In the genomic region with DNA sequence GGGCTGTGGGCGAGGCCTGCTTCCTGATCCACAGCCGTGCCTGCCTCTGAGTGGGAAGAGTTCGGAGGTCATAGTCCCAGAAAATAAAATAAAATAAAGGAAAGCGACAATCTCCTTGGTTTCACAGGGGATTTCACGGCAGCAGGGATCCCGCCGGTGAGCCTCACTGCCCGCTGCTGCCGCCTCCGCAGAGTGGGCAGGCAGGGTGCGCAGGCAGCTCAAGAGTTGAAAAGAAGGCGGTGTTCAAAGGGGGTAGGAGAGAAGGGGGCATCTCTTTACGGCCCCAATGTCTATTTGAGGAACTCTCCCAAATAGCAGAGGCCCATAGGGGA, we compare ENCODE assay signal across 16 cellular contexts. TPM values are rescaled to one million over a fixed set of nuclear protein-coding genes. Genes with fewer than 3 reads are reported as not detected.
A peak's percentile ranks its signal among the peaks of the same experiment; 100 is the strongest.
DNase-seq lines count a peak whose midpoint lies in the region; ATAC-seq, FAIRE-seq and TF ChIP-seq lines count a peak whose summit lies in the region.
"Had no signal": no experiment of that assay in that cellular context is flagged by ENCODE, and none has a peak within 500 bp of the region (broad histone marks: within the 10 kb centered on the region; RNA-seq: fewer than 3 reads in every experiment).

No MANE protein-coding gene starts in this region.

- no peaks in the 10 kb centered on the region for H4K20me1 ChIP-seq in keratinocyte (ENCODE audit: control insufficient read depth, extremely low read depth, insufficient read depth, low read length)

- DNase-seq in CD8-positive, alpha-beta T cell, result no peak
- DNase-seq in Panc1 (ENCODE audit: low read depth, low spot score) (no peak), keratinocyte (ENCODE audit: low read depth, low spot score) (no peak), substantia nigra (lab: John Stamatoyannopoulos, UW) (no peak), NCI-H2227 (lab: John Stamatoyannopoulos, UW; ENCODE audit: unreplicated experiment) (no peak), frontal cortex (ENCODE audit: low spot score in 2 of 2) (no peak)
- DNase-seq: activated CD4-positive, alpha-beta T cell treated with anti-CD3 and anti-CD28 coated beads, Interleukin-2, amount 10 ng/mL, durations not matched to agents 24 days and 14 days; activated T-cell treated with anti-CD3 and anti-CD28 coated beads, Interleukin-2, amount 50 U/mL, for 1 hour; amygdala; cerebellar nuclear complex; endodermal cell; NCI-H1436 treated with DMSO at 0.1 percent for 48 hours; NCI-H446 had no signal

- peaks cover 85% of the 10 kb centered on the region for H3K27me3 Mint-ChIP-seq in CD8-positive, alpha-beta T cell (ENCODE audit: low read depth)

- H3K4me1 Mint-ChIP-seq in CD8-positive, alpha-beta T cell (ENCODE audit: low read depth), result peaks cover 38% of the 10 kb centered on the region

- H3K36me3 ChIP-seq in CD8-positive, alpha-beta T cell (ENCODE audit: insufficient read depth, low read length), result no peaks in the 10 kb centered on the region
- H3K36me3 ChIP-seq in Panc1 (ENCODE audit: control insufficient read depth, insufficient read depth, low read length) (no peaks in the 10 kb centered on the region; the same call in 1 of the 2 replicates), keratinocyte (ENCODE audit: control insufficient read depth in 2 of 2, extremely low read depth in 1 of 2, insufficient read depth in 2 of 2, low read length in 2 of 2) (no peaks in the 10 kb centered on the region), skeletal muscle satellite cell (ENCODE audit: insufficient read depth, low read length) (no peaks in the 10 kb centered on the region)
- H3K36me3 ChIP-seq: BLaER1 had no signal

- peaks cover 49% of the 10 kb centered on the region for H3K4me1 ChIP-seq in CD8-positive, alpha-beta T cell (ENCODE audit: insufficient read depth, low read length)
- peaks cover 15% of the 10 kb centered on the region for H3K4me1 ChIP-seq in Panc1 (ENCODE audit: control insufficient read depth, insufficient read depth, low read length)
- peaks cover 34% of the 10 kb centered on the region for H3K4me1 ChIP-seq in keratinocyte (ENCODE audit: control insufficient read depth, extremely low read depth, insufficient read depth, low read length)
- H3K4me1 ChIP-seq in skeletal muscle satellite cell (ENCODE audit: control insufficient read depth, insufficient read depth, low read length), result peaks cover 53% of the 10 kb centered on the region
- H3K4me1 ChIP-seq: BLaER1 had no signal

- in situ Hi-C loops in Panc1 (cut with HindIII; ENCODE audit: low pct_unique_long_range_greater_than_20kb, low sequenced_read_pairs), result no loop called here

- H2AFZ ChIP-seq in keratinocyte (ENCODE audit: control insufficient read depth, low read length), result no peak overlapping the region

- H3K36me3 Mint-ChIP-seq in CD8-positive, alpha-beta T cell, result no peaks in the 10 kb centered on the region
- H3K36me3 Mint-ChIP-seq: mesothelial cell of epicardium had no signal

- no peak for TF ChIP-seq CTCF in CD8-positive, alpha-beta T cell (IDR thresholded peaks at IDR 0.05)
- TF ChIP-seq CTCF in Panc1 (IDR thresholded peaks at IDR 0.05), result no peak
- no peak for TF ChIP-seq CTCF in keratinocyte (optimal IDR thresholded peaks at IDR 0.05 in 1 of 3, IDR thresholded peaks at IDR 0.05 in 1 of 3, conservative IDR thresholded peaks at IDR 0.05 in 1 of 3; ENCODE audit: extremely low read depth in 1 of 3, insufficient read depth in 2 of 3, low read length in 3 of 3)

- H3K4me3 Mint-ChIP-seq in CD8-positive, alpha-beta T cell, result peak overlapping the region; percentile 64
- H3K4me3 Mint-ChIP-seq: endodermal cell, mesothelial cell of epicardium had no signal

- no peak for ATAC-seq in CD8-positive, alpha-beta T cell
- ATAC-seq in Panc1, result no peak

- POLR2A ChIA-PET in CD8-positive, alpha-beta T cell (lab: Charles Lee), result no interaction called here
- POLR2A ChIA-PET in Panc1 (lab: Charles Lee), result interaction anchor here (0.6 to 1.4 kb wide), 2 partner anchors 13 to 21 kb away, joined by 3 to 10 read pairs; no protein-coding TSS in a partner anchor

- H3K79me2 ChIP-seq in keratinocyte (ENCODE audit: control insufficient read depth, insufficient read depth, low read length), result peaks cover 94% of the 10 kb centered on the region

- intact Hi-C loops in CD8-positive, alpha-beta T cell (cut with DNase I, micrococcal nuclease), result loop anchor here in 1 of 2 experiments (5.0 kb wide), 1 partner anchor 35 kb away; no protein-coding TSS in a partner anchor
- intact Hi-C loops in Panc1 (cut with micrococcal nuclease; ENCODE audit: unreplicated experiment), result loop anchor here (10.0 kb wide), 1 partner anchor 612 kb away; a partner anchor contains a TSS

- no peaks in the 10 kb centered on the region for H3K9me3 Mint-ChIP-seq in CD8-positive, alpha-beta T cell
- H3K9me3 Mint-ChIP-seq: activated CD4-positive, alpha-beta T cell treated with anti-CD3 and anti-CD28 coated beads, Interleukin-2, amount 10 ng/mL, durations not matched to agents 24 days and 14 days; mesothelial cell of epicardium had no signal

- H3K4me2 ChIP-seq in keratinocyte (ENCODE audit: control insufficient read depth, extremely low read depth, insufficient read depth, low read depth, low read length) (peak overlapping the region; percentile 98), skeletal muscle satellite cell (ENCODE audit: low read length) (peak overlapping the region; percentile 100)
- H3K4me2 ChIP-seq: BLaER1 had no signal

- no peak overlapping the region for H3K27ac ChIP-seq in CD8-positive, alpha-beta T cell (ENCODE audit: low read depth, low read length)
- H3K27ac ChIP-seq in Panc1 (ENCODE audit: low read length), result peak overlapping the region; percentile 99
- H3K27ac ChIP-seq in keratinocyte (ENCODE audit: control insufficient read depth, insufficient read depth, low read length), result peak overlapping the region; percentile 95
- no peak overlapping the region for H3K27ac ChIP-seq in substantia nigra (ENCODE audit: low read depth, low read length, poor library complexity, severe bottlenecking)
- H3K27ac ChIP-seq: BLaER1 had no signal

- peak overlapping the region; percentile 97 for H3K9ac ChIP-seq in keratinocyte (ENCODE audit: control insufficient read depth, extremely low read depth, insufficient read depth, low read length)
- peak overlapping the region; percentile 99 for H3K9ac ChIP-seq in skeletal muscle satellite cell (ENCODE audit: low read depth, low read length)
- H3K9ac ChIP-seq: BLaER1 had no signal

- H3K27me3 ChIP-seq in CD8-positive, alpha-beta T cell (ENCODE audit: insufficient read depth, low read length), result peaks cover 93% of the 10 kb centered on the region
- H3K27me3 ChIP-seq in Panc1 (ENCODE audit: control insufficient read depth, insufficient read depth, low read length), result no peaks in the 10 kb centered on the region
- no peaks in the 10 kb centered on the region for H3K27me3 ChIP-seq in keratinocyte (ENCODE audit: control insufficient read depth, extremely low read depth, insufficient read depth, low read length)
- no peaks in the 10 kb centered on the region for H3K27me3 ChIP-seq in skeletal muscle satellite cell (ENCODE audit: control insufficient read depth, insufficient read depth, low read length)

- no peak for FAIRE-seq in keratinocyte (lab: Jason Lieb, UNC)
- FAIRE-seq in frontal cortex (lab: Jason Lieb, UNC), result no peak

- no peaks in the 10 kb centered on the region for H3K9me1 ChIP-seq in keratinocyte (ENCODE audit: control insufficient read depth, extremely low read depth, insufficient read depth, low read length)

- H3K4me3 ChIP-seq in CD8-positive, alpha-beta T cell (ENCODE audit: low read depth, low read length), result no peak overlapping the region
- H3K4me3 ChIP-seq in Panc1 (ENCODE audit: low read depth in 2 of 2, low read length in 2 of 2), result peak overlapping the region; percentile 66 to 67
- peak overlapping the region; percentile 45 to 90 (median 89) for H3K4me3 ChIP-seq in keratinocyte (ENCODE audit: control insufficient read depth in 2 of 3, extremely low read depth in 1 of 3, insufficient read depth in 2 of 3, low read depth in 1 of 3, low read length in 3 of 3)
- peak overlapping the region; percentile 85 for H3K4me3 ChIP-seq in skeletal muscle satellite cell (ENCODE audit: low read length)
- H3K4me3 ChIP-seq: BLaER1 had no signal

- dilution Hi-C loops in keratinocyte (cut with MboI; ENCODE audit: extremely low pct_ligation_motif_present, low sequenced_read_pairs), result no loop called here

- no peaks in the 10 kb centered on the region for H3K9me3 ChIP-seq in CD8-positive, alpha-beta T cell (ENCODE audit: low read length)
- H3K9me3 ChIP-seq in Panc1 (ENCODE audit: control insufficient read depth, insufficient read depth, low read depth, low read length) (no peaks in the 10 kb centered on the region), keratinocyte (ENCODE audit: control insufficient read depth, low read depth, low read length) (no peaks in the 10 kb centered on the region), skeletal muscle satellite cell (replicated peaks; ENCODE audit: low read length) (no peaks in the 10 kb centered on the region)

- BruUV-seq in Panc1 (replicated peaks; lab: Mats Ljungman, UMichigan), result no TSS peak

- no peak overlapping the region for H3K27ac Mint-ChIP-seq in CD8-positive, alpha-beta T cell
- H3K27ac Mint-ChIP-seq: activated CD4-positive, alpha-beta T cell treated with anti-CD3 and anti-CD28 coated beads, Interleukin-2, amount 10 ng/mL, durations not matched to agents 24 days and 14 days; endodermal cell; mesothelial cell of epicardium had no signal

- CTCF ChIA-PET in CD8-positive, alpha-beta T cell (lab: Charles Lee), result interaction anchor here (1.0 to 17.0 kb wide), 4 partner anchors 9 to 255 kb away, joined by 3 to 372 read pairs (median 4); a partner anchor contains a TSS
- CTCF ChIA-PET in Panc1 (lab: Charles Lee), result interaction anchor here (0.6 to 1.6 kb wide), 3 partner anchors 9 to 372 kb away, joined by 3 to 5 read pairs (median 5); no protein-coding TSS in a partner anchor

RNA-seq across cellular contexts. Expression of a gene that starts 3.1 kb away (rescaled TPM):
- total RNA-seq in CD8-positive, alpha-beta T cell, result not detected
- total RNA-seq in Panc1 (2021; ENCODE audit: unreplicated experiment) (37.2 TPM), frontal cortex (not detected)
- polyA plus RNA-seq in Panc1 (2012; ENCODE audit: insufficient read length), result 41.2 TPM
- 1.1 to 3.3 TPM (median 1.8 TPM) in 3 replicates for polyA plus RNA-seq in keratinocyte
- polyA plus RNA-seq in keratinocyte (2011; ENCODE audit: low read depth), result 2.9 TPM
- 2.4 and 2.9 TPM in 2 replicates for polyA plus RNA-seq in keratinocyte (2011; cell fraction: cytosol; rRNA removed)
- 3.1 and 3.7 TPM in 2 replicates for polyA plus RNA-seq in keratinocyte (2011; cell fraction: nucleus; rRNA removed)
- 3.5 and 4.4 TPM in 2 replicates for polyA plus RNA-seq in keratinocyte (2012; ENCODE audit: low replicate concordance)
- polyA minus RNA-seq in keratinocyte, result 0.23 to 1.4 TPM (median 0.90 TPM) in 3 replicates
- 2.1 TPM for polyA minus RNA-seq in keratinocyte (2011; cell fraction: cytosol; rRNA and poly(A)+ RNA removed)
- 1.2 and 1.4 TPM in 2 replicates for polyA minus RNA-seq in keratinocyte (2011; cell fraction: nucleus; rRNA and poly(A)+ RNA removed)
- total RNA-seq in skeletal muscle satellite cell (2012; rRNA removed), result 4.1 and 7.6 TPM in 2 replicates
- total RNA-seq: activated CD4-positive, alpha-beta T cell treated with anti-CD3 and anti-CD28 coated beads, Interleukin-2, amount 10 ng/mL, durations not matched to agents 24 days and 14 days; endodermal cell had no signal

RNA-seq across cellular contexts. Expression of a gene that starts 11.9 kb away (rescaled TPM):
- total RNA-seq in CD8-positive, alpha-beta T cell, result not detected
- total RNA-seq in Panc1 (2021; ENCODE audit: unreplicated experiment) (154 TPM), frontal cortex (not detected)
- 178 TPM for polyA plus RNA-seq in Panc1 (2012; ENCODE audit: insufficient read length)
- polyA plus RNA-seq in keratinocyte, result 7.3 to 33.1 TPM (median 14.1 TPM) in 3 replicates
- polyA plus RNA-seq in keratinocyte (2011; ENCODE audit: low read depth), result 19.6 TPM
- 24.3 and 25.3 TPM in 2 replicates for polyA plus RNA-seq in keratinocyte (2011; cell fraction: cytosol; rRNA removed)
- polyA plus RNA-seq in keratinocyte (2011; cell fraction: nucleus; rRNA removed), result 11.5 and 14.8 TPM in 2 replicates
- polyA plus RNA-seq in keratinocyte (2012; ENCODE audit: low replicate concordance), result 26.1 and 26.3 TPM in 2 replicates
- polyA minus RNA-seq in keratinocyte, result 5.1 to 26.1 TPM (median 7.3 TPM) in 3 replicates
- 21.1 TPM for polyA minus RNA-seq in keratinocyte (2011; cell fraction: cytosol; rRNA and poly(A)+ RNA removed)
- 4.0 and 6.6 TPM in 2 replicates for polyA minus RNA-seq in keratinocyte (2011; cell fraction: nucleus; rRNA and poly(A)+ RNA removed)
- 1.8 and 3.7 TPM in 2 replicates for total RNA-seq in skeletal muscle satellite cell (2012; rRNA removed)
- total RNA-seq: activated CD4-positive, alpha-beta T cell treated with anti-CD3 and anti-CD28 coated beads, Interleukin-2, amount 10 ng/mL, durations not matched to agents 24 days and 14 days; endodermal cell had no signal

RNA-seq across cellular contexts. Expression of a gene that starts 11.9 kb away (rescaled TPM):
- total RNA-seq in CD8-positive, alpha-beta T cell, result not detected
- total RNA-seq in Panc1 (2021; ENCODE audit: unreplicated experiment) (15.3 TPM), frontal cortex (not detected)
- polyA plus RNA-seq in Panc1 (2012; ENCODE audit: insufficient read length), result 9.5 TPM
- polyA plus RNA-seq in keratinocyte, result 1.8 to 3.8 TPM (median 2.0 TPM) in 3 replicates
- polyA plus RNA-seq in keratinocyte (2011; ENCODE audit: low read depth), result 2.1 TPM
- 3.3 TPM in 2 replicates for polyA plus RNA-seq in keratinocyte (2011; cell fraction: cytosol; rRNA removed)
- 4.2 and 4.7 TPM in 2 replicates for polyA plus RNA-seq in keratinocyte (2011; cell fraction: nucleus; rRNA removed)
- 2.0 and 3.3 TPM in 2 replicates for polyA plus RNA-seq in keratinocyte (2012; ENCODE audit: low replicate concordance)
- 1.3 to 2.3 TPM (median 1.5 TPM) in 3 replicates for polyA minus RNA-seq in keratinocyte
- 2.1 TPM for polyA minus RNA-seq in keratinocyte (2011; cell fraction: cytosol; rRNA and poly(A)+ RNA removed)
- polyA minus RNA-seq in keratinocyte (2011; cell fraction: nucleus; rRNA and poly(A)+ RNA removed), result 1.4 and 1.6 TPM in 2 replicates
- total RNA-seq in skeletal muscle satellite cell (2012; rRNA removed), result 3.1 and 4.8 TPM in 2 replicates
- total RNA-seq: activated CD4-positive, alpha-beta T cell treated with anti-CD3 and anti-CD28 coated beads, Interleukin-2, amount 10 ng/mL, durations not matched to agents 24 days and 14 days; endodermal cell had no signal

RNA-seq across cellular contexts. Expression of a gene that starts 22.1 kb away (rescaled TPM):
- not detected for total RNA-seq in CD8-positive, alpha-beta T cell
- total RNA-seq in Panc1 (2021; ENCODE audit: unreplicated experiment) (31.7 TPM), frontal cortex (not detected)
- polyA plus RNA-seq in Panc1 (2012; ENCODE audit: insufficient read length), result 25.6 TPM
- polyA plus RNA-seq in keratinocyte, result 2.5 to 4.0 TPM (median 2.9 TPM) in 3 replicates
- polyA plus RNA-seq in keratinocyte (2011; ENCODE audit: low read depth), result 3.5 TPM
- 2.4 and 2.8 TPM in 2 replicates for polyA plus RNA-seq in keratinocyte (2011; cell fraction: cytosol; rRNA removed)
- polyA plus RNA-seq in keratinocyte (2011; cell fraction: nucleus; rRNA removed), result 7.6 and 8.3 TPM in 2 replicates
- polyA plus RNA-seq in keratinocyte (2012; ENCODE audit: low replicate concordance), result 1.2 and 3.3 TPM in 2 replicates
- polyA minus RNA-seq in keratinocyte, result 0.22 to 0.92 TPM (median 0.56 TPM) in 3 replicates
- 0.96 TPM for polyA minus RNA-seq in keratinocyte (2011; cell fraction: cytosol; rRNA and poly(A)+ RNA removed)
- polyA minus RNA-seq in keratinocyte (2011; cell fraction: nucleus; rRNA and poly(A)+ RNA removed), result 0.53 and 0.85 TPM in 2 replicates
- 0.22 and 0.25 TPM in 2 replicates for total RNA-seq in skeletal muscle satellite cell (2012; rRNA removed)
- total RNA-seq: activated CD4-positive, alpha-beta T cell treated with anti-CD3 and anti-CD28 coated beads, Interleukin-2, amount 10 ng/mL, durations not matched to agents 24 days and 14 days; endodermal cell had no signal

RNA-seq across cellular contexts. Expression of a gene that starts 23.9 kb away (rescaled TPM):
- total RNA-seq in CD8-positive, alpha-beta T cell, result not detected
- total RNA-seq in Panc1 (2021; ENCODE audit: unreplicated experiment) (17.0 TPM), frontal cortex (not detected)
- 19.6 TPM for polyA plus RNA-seq in Panc1 (2012; ENCODE audit: insufficient read length)
- 1.2 to 2.4 TPM (median 1.6 TPM) in 3 replicates for polyA plus RNA-seq in keratinocyte
- 1.1 TPM for polyA plus RNA-seq in keratinocyte (2011; ENCODE audit: low read depth)
- polyA plus RNA-seq in keratinocyte (2011; cell fraction: cytosol; rRNA removed), result 0.92 and 1.9 TPM in 2 replicates
- polyA plus RNA-seq in keratinocyte (2011; cell fraction: nucleus; rRNA removed), result 3.5 and 5.5 TPM in 2 replicates
- polyA plus RNA-seq in keratinocyte (2012; ENCODE audit: low replicate concordance), result 5.1 and 6.3 TPM in 2 replicates
- polyA minus RNA-seq in keratinocyte, result 1.2 to 2.3 TPM (median 1.3 TPM) in 3 replicates
- polyA minus RNA-seq in keratinocyte (2011; cell fraction: cytosol; rRNA and poly(A)+ RNA removed), result 2.3 TPM
- polyA minus RNA-seq in keratinocyte (2011; cell fraction: nucleus; rRNA and poly(A)+ RNA removed), result 1.6 and 2.2 TPM in 2 replicates
- total RNA-seq in skeletal muscle satellite cell (2012; rRNA removed), result under 0.01 and 0.22 TPM in 2 replicates
- total RNA-seq: activated CD4-positive, alpha-beta T cell treated with anti-CD3 and anti-CD28 coated beads, Interleukin-2, amount 10 ng/mL, durations not matched to agents 24 days and 14 days; endodermal cell had no signal

Comparison
In these comparisons a context has a peak if more than half of its experiments do, and no peak if none do; other contexts are left out.
1. H3K27ac ChIP-seq: peak in Panc1 (single experiment) and keratinocyte (single experiment); none in CD8-positive, alpha-beta T cell (single experiment) and substantia nigra (single experiment).
2. RNA of a gene that starts 3.1 kb away (total RNA-seq): 37.2 TPM in Panc1 (single experiment); not detected in CD8-positive, alpha-beta T cell and not detected in frontal cortex (single experiment); every median in the first group is over 10 times any median in the second.
3. RNA of a gene that starts 11.9 kb away (total RNA-seq): 154 TPM in Panc1 (single experiment); not detected in CD8-positive, alpha-beta T cell and not detected in frontal cortex (single experiment); every median in the first group is over 100 times any median in the second.
4. RNA of a gene that starts 11.9 kb away (total RNA-seq): 15.3 TPM in Panc1 (single experiment); not detected in CD8-positive, alpha-beta T cell and not detected in frontal cortex (single experiment); every median in the first group is over 10 times any median in the second.